1 cellular context compared by ENCODE assay signal in the genomic region with DNA sequence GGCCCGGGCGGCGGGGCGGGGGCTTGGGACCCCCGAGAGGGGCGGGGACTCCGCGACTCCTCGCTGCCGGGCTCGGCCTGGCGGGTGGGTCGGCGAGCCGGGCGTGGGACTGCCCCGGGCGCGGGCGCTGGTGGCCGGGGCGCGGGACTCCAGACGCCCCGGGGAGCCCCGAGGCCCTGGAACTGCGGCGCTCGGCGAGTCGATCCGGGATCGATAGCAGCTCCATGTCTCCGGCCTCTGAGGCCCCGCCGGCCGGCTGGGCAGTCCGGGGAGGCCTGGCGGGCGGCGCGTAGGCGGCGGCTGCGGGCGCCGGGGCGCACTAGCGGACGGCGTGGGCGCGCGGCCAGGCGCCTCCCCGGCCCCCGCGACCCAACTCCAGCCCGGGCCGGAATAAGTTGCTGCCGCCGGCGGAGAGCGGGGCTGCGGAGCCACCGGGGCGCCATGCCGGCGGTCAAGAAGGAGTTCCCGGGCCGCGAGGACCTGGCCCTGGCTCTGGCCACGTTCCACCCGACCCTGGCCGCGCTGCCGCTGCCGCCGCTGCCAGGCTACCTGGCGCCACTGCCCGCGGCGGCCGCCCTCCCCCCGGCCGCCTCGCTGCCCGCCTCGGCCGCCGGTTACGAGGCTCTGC.
TF ChIP-seq lines count a peak whose summit lies in the region.

No MANE protein-coding gene starts in this region.

TF ChIP-seq in K562, 482 proteins besides CTCF, POLR2A, EP300 and RAD21 (continued from another document):
- TF ChIP-seq ETV6 (IDR thresholded peaks at IDR 0.05; ENCODE audit: borderline replicate concordance in 1 of 2, low read depth in 2 of 2, low read length in 1 of 2), result no peak
- TF ChIP-seq ETV6 (CRISPR knock-in tag; IDR thresholded peaks at IDR 0.05; ENCODE audit: borderline replicate concordance), result no peak
- TF ChIP-seq RNF2 (IDR thresholded peaks at IDR 0.05), result no peak
- TF ChIP-seq ZNF395 (CRISPR knock-in tag; IDR thresholded peaks at IDR 0.05), result no peak
- peak; percentile 9 for TF ChIP-seq GTF3C2 (IDR thresholded peaks at IDR 0.05; ENCODE audit: borderline replicate concordance, extremely low read depth, insufficient read length)
- TF ChIP-seq ARID2 (IDR thresholded peaks at IDR 0.05), result no peak
- TF ChIP-seq EZH2 (IDR thresholded peaks at IDR 0.05; ENCODE audit: borderline replicate concordance, low read depth, low read length), result no peak
- TF ChIP-seq ZFP91 (CRISPR knock-in tag; IDR thresholded peaks at IDR 0.05), result no peak
- TF ChIP-seq ZNF76 (CRISPR knock-in tag; IDR thresholded peaks at IDR 0.05; ENCODE audit: borderline replicate concordance), result no peak
- peak; percentile 26 to 63; a peak in 1 of 4 replicates for TF ChIP-seq UBTF (IDR thresholded peaks at IDR 0.05; ENCODE audit: borderline replicate concordance in 1 of 2, low read depth in 2 of 2, low read length in 2 of 2)
- TF ChIP-seq SMARCE1 (IDR thresholded peaks at IDR 0.05), result no peak
- TF ChIP-seq TSC22D4 (tag; IDR thresholded peaks at IDR 0.05), result no peak
- no peak for TF ChIP-seq ZSCAN32 (CRISPR knock-in tag; IDR thresholded peaks at IDR 0.05)
- TF ChIP-seq TRIM25 (IDR thresholded peaks at IDR 0.05; ENCODE audit: borderline replicate concordance), result no peak
- peak; percentile 85 for TF ChIP-seq CHD1 (IDR thresholded peaks at IDR 0.05; ENCODE audit: low read length)
- peak; percentile 20 for TF ChIP-seq RBBP5 (IDR thresholded peaks at IDR 0.05; ENCODE audit: borderline replicate concordance, insufficient read depth, low read length, poor library complexity, severe bottlenecking)
- TF ChIP-seq DACH1 (IDR thresholded peaks at IDR 0.05; ENCODE audit: partially characterized antibody), result no peak
- TF ChIP-seq CBX2 (IDR thresholded peaks at IDR 0.05; ENCODE audit: insufficient read depth, low read length, poor library complexity, severe bottlenecking), result no peak
- TF ChIP-seq, protein P1, sequence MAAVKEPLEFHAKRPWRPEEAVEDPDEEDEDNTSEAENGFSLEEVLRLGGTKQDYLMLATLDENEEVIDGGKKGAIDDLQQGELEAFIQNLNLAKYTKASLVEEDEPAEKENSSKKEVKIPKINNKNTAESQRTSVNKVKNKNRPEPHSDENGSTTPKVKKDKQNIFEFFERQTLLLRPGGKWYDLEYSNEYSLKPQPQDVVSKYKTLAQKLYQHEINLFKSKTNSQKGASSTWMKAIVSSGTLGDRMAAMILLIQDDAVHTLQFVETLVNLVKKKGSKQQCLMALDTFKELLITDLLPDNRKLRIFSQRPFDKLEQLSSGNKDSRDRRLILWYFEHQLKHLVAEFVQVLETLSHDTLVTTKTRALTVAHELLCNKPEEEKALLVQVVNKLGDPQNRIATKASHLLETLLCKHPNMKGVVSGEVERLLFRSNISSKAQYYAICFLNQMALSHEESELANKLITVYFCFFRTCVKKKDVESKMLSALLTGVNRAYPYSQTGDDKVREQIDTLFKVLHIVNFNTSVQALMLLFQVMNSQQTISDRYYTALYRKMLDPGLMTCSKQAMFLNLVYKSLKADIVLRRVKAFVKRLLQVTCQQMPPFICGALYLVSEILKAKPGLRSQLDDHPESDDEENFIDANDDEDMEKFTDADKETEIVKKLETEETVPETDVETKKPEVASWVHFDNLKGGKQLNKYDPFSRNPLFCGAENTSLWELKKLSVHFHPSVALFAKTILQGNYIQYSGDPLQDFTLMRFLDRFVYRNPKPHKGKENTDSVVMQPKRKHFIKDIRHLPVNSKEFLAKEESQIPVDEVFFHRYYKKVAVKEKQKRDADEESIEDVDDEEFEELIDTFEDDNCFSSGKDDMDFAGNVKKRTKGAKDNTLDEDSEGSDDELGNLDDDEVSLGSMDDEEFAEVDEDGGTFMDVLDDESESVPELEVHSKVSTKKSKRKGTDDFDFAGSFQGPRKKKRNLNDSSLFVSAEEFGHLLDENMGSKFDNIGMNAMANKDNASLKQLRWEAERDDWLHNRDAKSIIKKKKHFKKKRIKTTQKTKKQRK (IDR thresholded peaks at IDR 0.05; ENCODE audit: borderline replicate concordance, low read depth, low read length), result no peak
- no peak for TF ChIP-seq MAFF (IDR thresholded peaks at IDR 0.05; ENCODE audit: low read length)
- no peak for TF ChIP-seq SP2 (IDR thresholded peaks at IDR 0.05; ENCODE audit: extremely low read depth, low read depth, low read length, poor library complexity, severe bottlenecking)
- no peak for TF ChIP-seq ZNF584 (CRISPR knock-in tag; IDR thresholded peaks at IDR 0.05; ENCODE audit: low read depth)
- TF ChIP-seq SMAD2 (IDR thresholded peaks at IDR 0.05; ENCODE audit: low read depth, low read length), result no peak
- TF ChIP-seq BDP1 (IDR thresholded peaks at IDR 0.05; ENCODE audit: insufficient read depth, insufficient read length), result no peak
- no peak for TF ChIP-seq MEF2A (IDR thresholded peaks at IDR 0.05; ENCODE audit: control insufficient read depth, low read depth, low read length)
- no peak for TF ChIP-seq ZKSCAN8 (CRISPR knock-in tag; IDR thresholded peaks at IDR 0.05)
- no peak for TF ChIP-seq ZNF398 (CRISPR knock-in tag; IDR thresholded peaks at IDR 0.05)
- TF ChIP-seq DIDO1 (tag; IDR thresholded peaks at IDR 0.05; ENCODE audit: low read depth), result no peak
- no peak for TF ChIP-seq HLTF (IDR thresholded peaks at IDR 0.05)
- TF ChIP-seq MAX (CRISPR knock-in tag; IDR thresholded peaks at IDR 0.05), result no peak
- TF ChIP-seq EP400 (IDR thresholded peaks at IDR 0.05), result no peak
- TF ChIP-seq ETV5 (CRISPR knock-in tag; IDR thresholded peaks at IDR 0.05; ENCODE audit: low read depth), result no peak
- no peak for TF ChIP-seq NFYB (IDR thresholded peaks at IDR 0.05; ENCODE audit: extremely low read depth, insufficient read length)
- TF ChIP-seq, protein P2, sequence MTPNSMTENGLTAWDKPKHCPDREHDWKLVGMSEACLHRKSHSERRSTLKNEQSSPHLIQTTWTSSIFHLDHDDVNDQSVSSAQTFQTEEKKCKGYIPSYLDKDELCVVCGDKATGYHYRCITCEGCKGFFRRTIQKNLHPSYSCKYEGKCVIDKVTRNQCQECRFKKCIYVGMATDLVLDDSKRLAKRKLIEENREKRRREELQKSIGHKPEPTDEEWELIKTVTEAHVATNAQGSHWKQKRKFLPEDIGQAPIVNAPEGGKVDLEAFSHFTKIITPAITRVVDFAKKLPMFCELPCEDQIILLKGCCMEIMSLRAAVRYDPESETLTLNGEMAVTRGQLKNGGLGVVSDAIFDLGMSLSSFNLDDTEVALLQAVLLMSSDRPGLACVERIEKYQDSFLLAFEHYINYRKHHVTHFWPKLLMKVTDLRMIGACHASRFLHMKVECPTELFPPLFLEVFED (CRISPR knock-in tag; conservative IDR thresholded peaks at IDR 0.05), result no peak
- no peak for TF ChIP-seq ZNF668 (CRISPR knock-in tag; IDR thresholded peaks at IDR 0.05)
- TF ChIP-seq PHF20 (IDR thresholded peaks at IDR 0.05; ENCODE audit: partially characterized antibody), result no peak
- no peak for TF ChIP-seq NFATC3 (IDR thresholded peaks at IDR 0.05)
TF ChIP-seq in K562: peak in this region for 17.
